In genomic region chr2:231923951-231924888, GRCh38 we compare ENCODE assay signal across 11 cellular contexts. TPM values are rescaled to one million over a fixed set of nuclear protein-coding genes. Genes with fewer than 3 reads are reported as not detected.
DNase-seq lines count a peak whose midpoint lies in the region; ATAC-seq, FAIRE-seq and TF ChIP-seq lines count a peak whose summit lies in the region.
"Had no signal": no experiment of that assay in that cellular context is flagged by ENCODE, and none has a peak within 500 bp of the region (broad histone marks: within the 10 kb centered on the region; RNA-seq: fewer than 3 reads in every experiment).

No MANE protein-coding gene starts in this region.

- FAIRE-seq in kidney (lab: Jason Lieb, UNC), result no peak

- peaks cover 75% of the 10 kb centered on the region for H3K27me3 Mint-ChIP-seq in stimulated activated memory B cell treated with anti-CD40 and anti-IgM and Interleukin-4, amounts not matched to agents 10 μg/mL and 1 μg/mL and 100 μg/mL, for 72 hours

- peak overlapping the region; percentile 73 for H3K4me3 ChIP-seq in NT2/D1 (ENCODE audit: insufficient read length, low read depth)
- no peak overlapping the region for H3K4me3 ChIP-seq in kidney (ENCODE audit: low read length in 2 of 2)
- no peak overlapping the region for H3K4me3 ChIP-seq in tibial nerve

- no peak overlapping the region for H3K27ac Mint-ChIP-seq in stimulated activated memory B cell treated with anti-CD40 and anti-IgM and Interleukin-4, amounts not matched to agents 10 μg/mL and 1 μg/mL and 100 μg/mL, for 72 hours

- no peak for TF ChIP-seq POLR2A in tibial nerve (IDR thresholded peaks at IDR 0.05)

- H3K36me3 ChIP-seq in NT2/D1 (ENCODE audit: insufficient read depth, insufficient read length, low read length) (peaks cover 4% of the 10 kb centered on the region), kidney (ENCODE audit: control insufficient read depth in 1 of 2, insufficient read depth in 2 of 2, low read length in 2 of 2) (no peaks in the 10 kb centered on the region), tibial nerve (no peaks in the 10 kb centered on the region)

- no peak for ATAC-seq in Right ventricle myocardium inferior
- no peak for ATAC-seq in left cardiac atrium
- no peak for ATAC-seq in stimulated activated memory B cell treated with anti-CD40 and anti-IgM and Interleukin-4, amounts not matched to agents 10 μg/mL and 1 μg/mL and 100 μg/mL, for 72 hours

- peaks cover 38% of the 10 kb centered on the region for H3K27me3 ChIP-seq in NT2/D1 (ENCODE audit: insufficient read depth, insufficient read length)
- H3K27me3 ChIP-seq in tibial nerve, result peaks cover 0 to 67% of the 10 kb centered on the region in 2 donors

- peaks cover 16% of the 10 kb centered on the region; the same call in 1 of the 2 replicates for H3K9me3 ChIP-seq in NT2/D1 (ENCODE audit: insufficient read depth, low read length)
- H3K9me3 ChIP-seq in kidney (ENCODE audit: control insufficient read depth in 1 of 2, low read length in 2 of 2), result no peaks in the 10 kb centered on the region
- no peaks in the 10 kb centered on the region for H3K9me3 ChIP-seq in tibial nerve
- H3K9me3 ChIP-seq: psoas muscle had no signal

- TF ChIP-seq CTCF in kidney (IDR thresholded peaks at IDR 0.05; ENCODE audit: borderline replicate concordance, extremely low read depth, insufficient read depth), result no peak
- TF ChIP-seq CTCF in tibial nerve (IDR thresholded peaks at IDR 0.05), result no peak

- no peaks in the 10 kb centered on the region for H3K9me3 Mint-ChIP-seq in stimulated activated memory B cell treated with anti-CD40 and anti-IgM and Interleukin-4, amounts not matched to agents 10 μg/mL and 1 μg/mL and 100 μg/mL, for 72 hours

- 67 to 77% methylated on average over 23 to 24 of the region's 24 CpGs for WGBS in tibial nerve, 2 donors

- H3K27ac ChIP-seq in kidney (ENCODE audit: low read depth in 2 of 2, low read length in 2 of 2), result no peak overlapping the region
- no peak overlapping the region for H3K27ac ChIP-seq in tibial nerve
- H3K27ac ChIP-seq: psoas muscle had no signal

- H3K9ac ChIP-seq in NT2/D1 (ENCODE audit: insufficient read length, low read depth), result peak overlapping the region; percentile 89
- no peak overlapping the region for H3K9ac ChIP-seq in kidney (ENCODE audit: low read length in 2 of 2)

- H3K4me1 ChIP-seq in NT2/D1 (ENCODE audit: insufficient read depth, insufficient read length) (peaks cover 16% of the 10 kb centered on the region), kidney (ENCODE audit: control insufficient read depth in 1 of 2, insufficient read depth in 1 of 2, low read depth in 1 of 2, low read length in 2 of 2) (peaks cover 0 to 18% of the 10 kb centered on the region in 2 donors), tibial nerve (peaks cover 0 to 27% (median 17%) of the 10 kb centered on the region in 4 donors)

- H3K4me3 Mint-ChIP-seq in stimulated activated memory B cell treated with anti-CD40 and anti-IgM and Interleukin-4, amounts not matched to agents 10 μg/mL and 1 μg/mL and 100 μg/mL, for 72 hours, result peak overlapping the region; percentile 52

- DNase-seq in Right ventricle myocardium inferior (ENCODE audit: missing footprints) (peak; percentile 64), left cardiac atrium (no peak), NT2/D1 (ENCODE audit: low read depth, low spot score) (no peak), kidney (peak; percentile 71), HUDEP-2 (lab: John Stamatoyannopoulos, UW; ENCODE audit: unreplicated experiment in 76 of 76) (no peak), tibial nerve (ENCODE audit: low spot score in 2 of 2) (no peak), occipital lobe (lab: John Stamatoyannopoulos, UW) (no peak)

- no peak for TF ChIP-seq EP300 in tibial nerve (IDR thresholded peaks at IDR 0.05)

- peaks cover 25% of the 10 kb centered on the region for H3K4me1 Mint-ChIP-seq in stimulated activated memory B cell treated with anti-CD40 and anti-IgM and Interleukin-4, amounts not matched to agents 10 μg/mL and 1 μg/mL and 100 μg/mL, for 72 hours

- no peaks in the 10 kb centered on the region for H3K36me3 Mint-ChIP-seq in stimulated activated memory B cell treated with anti-CD40 and anti-IgM and Interleukin-4, amounts not matched to agents 10 μg/mL and 1 μg/mL and 100 μg/mL, for 72 hours

- intact Hi-C loops in Right ventricle myocardium inferior (cut with DNase I), result loop anchor here (1.0 kb wide), 1 partner anchor 218 kb away; no protein-coding TSS in a partner anchor
- intact Hi-C loops in left cardiac atrium (cut with DNase I), result no loop called here
- intact Hi-C loops in kidney (cut with DNase I), result loop anchor here (10.0 kb wide), 1 partner anchor 401 kb away; no protein-coding TSS in a partner anchor

RNA-seq across cellular contexts. Expression of gene NPPC, which starts 2.0 kb away (rescaled TPM):
- total RNA-seq in Right ventricle myocardium inferior (16.1 TPM), left cardiac atrium (1 to 10 TPM; 3.7 to 7.2 TPM), kidney (not detected), tibial nerve (not detected), occipital lobe (not detected)
- not detected for polyA plus RNA-seq in kidney (ENCODE audit: insufficient read depth, low read depth, low replicate concordance)
- total RNA-seq: H4, HT-29 had no signal

RNA-seq across cellular contexts. Expression of gene DIS3L2, which starts 37.3 kb away (rescaled TPM):
- 16.9 TPM for total RNA-seq in Right ventricle myocardium inferior
- total RNA-seq in left cardiac atrium, result 10 to 100 TPM; 17.6 to 18.6 TPM
- 47.7 TPM for total RNA-seq in kidney
- 12.3 TPM for polyA plus RNA-seq in kidney (ENCODE audit: insufficient read depth, low read depth, low replicate concordance)
- total RNA-seq in tibial nerve, result 10 to 100 TPM; 52.8 to 74.9 (median 61.8) TPM
- total RNA-seq in occipital lobe, result 37.6 TPM

Comparison
In these comparisons a context has a peak if more than half of its experiments do, and no peak if none do; other contexts are left out.
1. DNase-seq: peak in Right ventricle myocardium inferior (single experiment) and kidney (single experiment); none in left cardiac atrium (single experiment), NT2/D1 (single experiment), HUDEP-2 (0 of 76), tibial nerve (0 of 2) and occipital lobe (single experiment).
2. intact Hi-C loops: an anchor here in Right ventricle myocardium inferior (1.0 kb wide) and kidney (10.0 kb wide); none called in left cardiac atrium.